Comparison of ENCODE assay signal across 8 cellular contexts in the genomic region with DNA sequence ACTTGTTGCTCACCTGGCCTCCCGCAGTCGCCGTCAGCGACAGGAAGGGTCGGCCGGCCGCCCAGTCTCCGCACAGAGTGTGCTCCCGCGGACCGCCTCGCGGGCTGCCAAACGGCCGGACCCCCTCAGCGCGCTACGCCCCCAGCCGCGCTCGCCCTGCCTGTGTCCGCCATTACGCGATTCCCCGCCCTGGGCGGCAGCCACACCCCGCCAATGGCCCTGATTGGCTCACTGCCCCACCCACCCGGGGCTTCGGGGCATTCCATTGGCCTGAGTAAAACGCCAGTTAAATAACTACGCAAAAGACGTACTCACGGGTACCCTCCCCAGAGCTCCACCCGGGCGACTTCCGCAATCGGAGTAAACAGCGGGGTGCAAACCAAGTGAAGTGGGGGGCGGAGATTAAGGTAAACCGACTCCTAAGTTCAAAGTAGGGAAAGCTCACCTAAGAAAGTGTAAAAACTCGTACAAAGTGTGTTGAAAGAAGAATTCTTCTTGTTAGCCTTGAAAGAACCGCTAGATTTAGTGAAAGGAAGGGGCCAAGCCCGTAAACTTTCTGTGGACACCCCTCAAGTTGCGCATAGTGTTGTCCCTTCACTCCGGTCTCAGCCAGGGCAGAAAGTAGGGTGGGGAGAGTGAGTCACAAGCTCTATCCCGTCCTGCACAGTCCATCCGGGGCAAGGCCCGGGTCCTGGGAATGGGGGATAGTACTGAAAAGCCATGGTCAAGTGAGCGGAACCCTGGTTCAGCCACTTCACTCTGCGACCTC. TPM values are rescaled to one million over a fixed set of nuclear protein-coding genes. Genes with fewer than 3 reads are reported as not detected.
DNase-seq lines count a peak whose midpoint lies in the region; ATAC-seq and TF ChIP-seq lines count a peak whose summit lies in the region.

TSS of gene WASF2 (minus strand) at position 195 of the 769 bp plus-strand sequence. CDS start 61,277 bp downstream, outside the sequence.

- peaks cover 0 to 10% (median 0%) of the 10 kb centered on the region in 6 donors for H3K36me3 ChIP-seq in spleen

- H3K27ac ChIP-seq in spleen = peak within 1 kb of the TSS; percentile 97 to 100 (median 99)

- TF ChIP-seq POLR2A in spleen (IDR thresholded peaks at IDR 0.05) = peak; percentile 76 to 91 (median 85)

- no peaks in the 10 kb centered on the region for H3K27me3 ChIP-seq in spleen (replicated peaks in 1 of 7)

- intact Hi-C loops in spleen (cut with DNase I; ENCODE audit: low total_unique reads) = loop anchor here (10.0 kb wide), 1 partner anchor 115 kb away; the partner anchor contains the start of gene AHDC1

- peak within 1 kb of the TSS; percentile 76 to 99 (median 93) for H3K4me3 ChIP-seq in spleen

- WGBS in spleen, 5 donors = 0 to 1% (median 1%) methylated on average over 21 to 50 of the region's 50 CpGs

- ATAC-seq in GM19023 (IDR thresholded peaks at IDR 0.05; ENCODE audit: unreplicated experiment) (peak; percentile 86), HG03280 (IDR thresholded peaks at IDR 0.05; ENCODE audit: unreplicated experiment) (peak; percentile 93)

- TF ChIP-seq CTCF in spleen (IDR thresholded peaks at IDR 0.05 in 8 of 11, conservative IDR thresholded peaks at IDR 0.05 in 3 of 11) = peak in 4 of 11 experiments; percentile 13 to 28 (median 24)

- no peaks in the 10 kb centered on the region for H3K9me3 ChIP-seq in spleen

- H3K4me1 ChIP-seq in spleen = peaks cover 47 to 70% (median 62%) of the 10 kb centered on the region in 6 donors

- DNase-seq in AG08395 (ENCODE audit: low spot score) (peak; percentile 96), NCI-H345 treated with DMSO at 0.1 percent for 48 hours (lab: John Stamatoyannopoulos, UW; ENCODE audit: unreplicated experiment) (peak; percentile 91), inferior parietal cortex (ENCODE audit: extremely low spot score) (peak; percentile 98), spleen (peak; percentile 97)
- DNase-seq in activated CD4-positive, CD25-positive, alpha-beta regulatory T cell (lab: John Stamatoyannopoulos, UW) = peak; percentile 89 to 95 (median 94)
- peak; percentile 97 for DNase-seq in central memory CD4-positive, alpha-beta T cell

RNA-seq across cellular contexts. Expression of gene WASF2, which starts in this region (rescaled TPM):
- total RNA-seq in spleen = 100 to 1,000 TPM in 4 of 7 donors, 10 to 100 TPM in 3; 92.1 to 196 (median 129) TPM
- 10 to 100 TPM; 17.2 to 36.8 (median 23.5) TPM for polyA plus RNA-seq in spleen

Comparison
In these comparisons a context has a peak if more than half of its experiments do, and no peak if none do; other contexts are left out.
1. Peak in every context shown above with its lines: DNase-seq, ATAC-seq, H3K4me3 ChIP-seq and H3K27ac ChIP-seq.